Comparison of ENCODE assay signal across 1 cellular context in genomic region chr7:112206238-112207105, GRCh38.
A peak's percentile ranks its signal among the peaks of the same experiment; 100 is the strongest.
TF ChIP-seq lines count a peak whose summit lies in the region.

Gene DOCK4, minus strand, starts transcription at chr7:112206399. Its CDS starts 261 bp downstream, at chr7:112206138.
Gene ZNF277, plus strand, starts transcription at chr7:112206695. Its CDS starts 22 bp downstream, at chr7:112206717.

TF ChIP-seq in GM12878, 131 proteins besides CTCF, POLR2A, EP300 and RAD21 (continued from another document and continues in another):
- TF ChIP-seq PRDM15 (CRISPR knock-in tag; IDR thresholded peaks at IDR 0.05) (no peak), STAT3 (IDR thresholded peaks at IDR 0.05; ENCODE audit: low read depth, low read length) (no peak), HDAC2 (IDR thresholded peaks at IDR 0.05) (no peak), CEBPZ (IDR thresholded peaks at IDR 0.05; ENCODE audit: low read depth, low read length) (peak; percentile 20; the same call in 1 of the 2 replicates), NFXL1 (IDR thresholded peaks at IDR 0.05; ENCODE audit: borderline replicate concordance) (no peak), BCL11A (IDR thresholded peaks at IDR 0.05; ENCODE audit: low read depth, low read length) (no peak), DPF2 (IDR thresholded peaks at IDR 0.05) (0 out of 2 replicates have a peak, but pooled peaks have one; percentile 23), BACH1 (IDR thresholded peaks at IDR 0.05; ENCODE audit: borderline replicate concordance) (no peak; the same call in 1 of the 2 replicates), SREBF1 (IDR thresholded peaks at IDR 0.05; ENCODE audit: low read length) (peak; percentile 79), ZNF622 (IDR thresholded peaks at IDR 0.05) (no peak), GATAD2B (conservative IDR thresholded peaks at IDR 0.05; ENCODE audit: low read depth) (no peak; the same call in 1 of the 2 replicates), IKZF1 (conservative IDR thresholded peaks at IDR 0.05) (peak; percentile 87), KLF5 (IDR thresholded peaks at IDR 0.05; ENCODE audit: partially characterized antibody) (peak; percentile 13), IKZF2 (IDR thresholded peaks at IDR 0.05) (peak in 1 of 2 experiments; percentile 36; a peak in 2 of 4 replicates), NR2C1 (IDR thresholded peaks at IDR 0.05) (peak; percentile 65; the same call in 1 of the 2 replicates), GABPA (IDR thresholded peaks at IDR 0.05; ENCODE audit: low read depth) (peak; percentile 63), TAF1 (IDR thresholded peaks at IDR 0.05; ENCODE audit: borderline replicate concordance, low read depth, low read length) (peak; percentile 67; the same call in 1 of the 2 replicates), LARP7 (IDR thresholded peaks at IDR 0.05) (no peak; the same call in none of the 2 replicates), SPI1 (IDR thresholded peaks at IDR 0.05; ENCODE audit: borderline replicate concordance, insufficient read depth, low read depth, low read length) (no peak), SKIL (IDR thresholded peaks at IDR 0.05; ENCODE audit: low read depth, poor library complexity, severe bottlenecking) (peak; percentile 16), SMARCA5 (IDR thresholded peaks at IDR 0.05) (peak; percentile 65; the same call in 1 of the 2 replicates), RBBP5 (conservative IDR thresholded peaks at IDR 0.05) (no peak), POLR2AphosphoS2 (IDR thresholded peaks at IDR 0.05; ENCODE audit: low read depth, low read length) (no peak), CREB1 (IDR thresholded peaks at IDR 0.05; ENCODE audit: low read depth) (peak; percentile 92), CREM (IDR thresholded peaks at IDR 0.05; ENCODE audit: low read depth) (peak; percentile 82), ZBTB11 (CRISPR knock-in tag; IDR thresholded peaks at IDR 0.05) (no peak), TCF3 (IDR thresholded peaks at IDR 0.05; ENCODE audit: borderline replicate concordance, insufficient read depth, low read depth, low read length) (no peak), CBX5 (IDR thresholded peaks at IDR 0.05; ENCODE audit: low read depth) (no peak), RFX5 (IDR thresholded peaks at IDR 0.05; ENCODE audit: low read depth, low read length) (no peak), MTA3 (IDR thresholded peaks at IDR 0.05; ENCODE audit: borderline replicate concordance, low read length) (no peak), KAT2A (conservative IDR thresholded peaks at IDR 0.05; ENCODE audit: control insufficient read depth, low read depth, low read length) (no peak), ATF3 (IDR thresholded peaks at IDR 0.05; ENCODE audit: borderline replicate concordance, extremely low read depth, low read depth, low read length) (no peak), SP1 (IDR thresholded peaks at IDR 0.05; ENCODE audit: low read depth, low read length) (peak; percentile 87), ETV6 (conservative IDR thresholded peaks at IDR 0.05 in 1 of 2, IDR thresholded peaks at IDR 0.05 in 1 of 2; ENCODE audit: borderline replicate concordance in 1 of 2, low read depth in 1 of 2) (0 out of 4 replicates have a peak, but pooled peaks of 1 of the 2 experiments have one; percentile 9), TBL1XR1 (IDR thresholded peaks at IDR 0.05; ENCODE audit: low read depth, low read length) (no peak), CUX1 (IDR thresholded peaks at IDR 0.05; ENCODE audit: insufficient replicate concordance, low read depth, low read length) (no peak), USF2 (IDR thresholded peaks at IDR 0.05; ENCODE audit: borderline replicate concordance, low read depth, low read length) (no peak), USF1 (IDR thresholded peaks at IDR 0.05; ENCODE audit: borderline replicate concordance, extremely low read length, insufficient read depth, low read depth, low read length) (no peak), MEF2B (IDR thresholded peaks at IDR 0.05; ENCODE audit: partially characterized antibody, poor library complexity, severe bottlenecking) (no peak)
